Comparison of ENCODE assay signal across 8 cellular contexts in the genomic region with DNA sequence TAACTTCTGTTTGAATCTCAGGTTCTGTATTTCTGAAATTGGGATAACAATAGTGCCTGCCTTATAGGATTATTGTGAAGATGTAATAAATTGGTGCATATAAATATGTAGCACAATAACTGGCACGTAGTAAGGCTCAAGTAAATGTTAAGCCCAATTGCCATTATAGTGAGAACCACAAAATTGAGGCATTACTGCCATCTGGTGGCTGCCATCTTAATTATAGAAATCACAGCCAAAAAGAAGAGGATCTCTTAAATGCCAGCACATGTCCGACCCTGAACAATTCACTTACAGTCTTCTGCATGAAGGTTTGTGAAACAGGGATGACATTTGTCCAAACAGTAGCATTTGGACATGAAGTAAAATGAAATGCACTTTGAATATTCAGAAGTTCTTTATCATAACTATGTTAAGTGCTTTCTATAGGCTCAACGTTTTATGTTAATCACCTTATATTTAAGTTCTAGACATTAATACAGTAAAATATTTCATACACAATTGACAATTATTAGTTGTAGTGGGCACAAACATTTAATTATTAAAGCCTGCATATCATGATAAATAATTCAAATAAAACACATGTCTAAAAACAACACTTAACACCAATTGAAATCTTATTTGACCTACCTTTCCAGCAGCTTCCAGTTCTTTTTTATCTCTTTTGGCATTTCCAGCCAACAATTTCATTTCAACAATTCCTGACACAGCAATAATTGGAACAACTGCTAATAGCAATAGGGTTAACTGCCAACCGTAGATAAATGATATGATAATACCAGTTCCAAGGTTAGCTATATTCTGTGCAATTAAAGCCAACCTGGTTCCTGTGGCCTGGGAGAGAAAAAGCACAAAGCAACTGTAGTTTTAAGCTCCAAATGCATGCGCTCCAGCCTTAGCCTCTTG. TPM values are rescaled to one million over a fixed set of nuclear protein-coding genes. Genes with fewer than 3 reads are reported as not detected.
A peak's percentile ranks its signal among the peaks of the same experiment; 100 is the strongest.
DNase-seq lines count a peak whose midpoint lies in the region; ATAC-seq and TF ChIP-seq lines count a peak whose summit lies in the region.

No MANE protein-coding gene starts in this region.

- H3K4me1 ChIP-seq in adipocyte (ENCODE audit: control insufficient read depth, insufficient read depth, low read length) (peaks cover 26% of the 10 kb centered on the region), smooth muscle cell (ENCODE audit: low read depth) (peaks cover 24% of the 10 kb centered on the region)

- no peaks in the 10 kb centered on the region for H3K27me3 ChIP-seq in adipocyte (replicated peaks; ENCODE audit: control insufficient read depth, insufficient read depth, low read length)
- H3K27me3 ChIP-seq in smooth muscle cell (ENCODE audit: low read depth), result no peaks in the 10 kb centered on the region

- H3K36me3 ChIP-seq in adipocyte (ENCODE audit: control insufficient read depth, insufficient read depth, low read length, severe bottlenecking) (no peaks in the 10 kb centered on the region), smooth muscle cell (ENCODE audit: low read depth) (no peaks in the 10 kb centered on the region)

- intact Hi-C loops in left ventricle myocardium superior (cut with micrococcal nuclease), result loop anchor here (5.0 kb wide), 1 partner anchor 105 kb away; no protein-coding TSS in a partner anchor

- DNase-seq in GF-D8 (lab: John Stamatoyannopoulos, UW), result peak; percentile 13
- DNase-seq in HCEC 1CT, result peak; percentile 65
- peak; percentile 56 for DNase-seq in NCI-H1105 (lab: John Stamatoyannopoulos, UW)
- DNase-seq in SW 1271 (lab: John Stamatoyannopoulos, UW), result peak; percentile 8 to 60
- DNase-seq in adipocyte (ENCODE audit: low read depth), result peak; percentile 89
- DNase-seq in left ventricle myocardium superior, result no peak
- no peak for DNase-seq in smooth muscle cell (lab: John Stamatoyannopoulos, UW; ENCODE audit: unreplicated experiment)

- no peak overlapping the region for H3K4me2 ChIP-seq in smooth muscle cell

- H3K79me2 ChIP-seq in smooth muscle cell (ENCODE audit: low read depth), result no peaks in the 10 kb centered on the region

- H3K4me3 ChIP-seq in adipocyte (ENCODE audit: low read length), result no peak overlapping the region
- H3K4me3 ChIP-seq in smooth muscle cell, result no peak overlapping the region

- H2AFZ ChIP-seq in smooth muscle cell (ENCODE audit: low read depth), result no peak overlapping the region

- no peak overlapping the region for H3K27ac ChIP-seq in smooth muscle cell (ENCODE audit: low read depth)

- ATAC-seq in left ventricle myocardium superior (peak; percentile 61), GM21367 (IDR thresholded peaks at IDR 0.05; ENCODE audit: unreplicated experiment) (no peak)

- H3F3A ChIP-seq in smooth muscle cell (ENCODE audit: low read depth), result peaks cover 17% of the 10 kb centered on the region

- no peak overlapping the region for H3K9ac ChIP-seq in adipocyte (ENCODE audit: low read length)
- H3K9ac ChIP-seq in smooth muscle cell (ENCODE audit: low read depth), result no peak overlapping the region

- 61% methylated on average over 5 of the region's 5 CpGs for WGBS in smooth muscle cell (ENCODE audit: low lambda C conversion rate)

- H3K9me3 ChIP-seq in adipocyte (ENCODE audit: control insufficient read depth, low read length) (no peaks in the 10 kb centered on the region), smooth muscle cell (replicated peaks; ENCODE audit: low read depth) (no peaks in the 10 kb centered on the region)

- no peaks in the 10 kb centered on the region for H4K20me1 ChIP-seq in smooth muscle cell (ENCODE audit: low read depth)

- peak; percentile 75 for TF ChIP-seq CTCF in smooth muscle cell (IDR thresholded peaks at IDR 0.05; ENCODE audit: borderline replicate concordance, insufficient read depth, poor library complexity, severe bottlenecking)

RNA-seq across cellular contexts. Expression of gene ABCB4, which starts 58.5 kb away (rescaled TPM):
- total RNA-seq in left ventricle myocardium superior (5.7 TPM), smooth muscle cell (0.40 and 1.3 TPM in 2 replicates)
- 1.1 and 1.6 TPM in 2 replicates for polyA plus RNA-seq in smooth muscle cell

Comparison
In these comparisons a context has a peak if more than half of its experiments do, and no peak if none do; other contexts are left out.
1. DNase-seq: peak in GF-D8 (single experiment), HCEC 1CT (single experiment), NCI-H1105 (single experiment), SW 1271 (2 of 2) and adipocyte (single experiment); none in left ventricle myocardium superior (single experiment) and smooth muscle cell (single experiment).